In genomic region chr7:1566687-1567081, GRCh38 we compare ENCODE assay signal across 16 cellular contexts. TPM values are rescaled to one million over a fixed set of nuclear protein-coding genes. Genes with fewer than 3 reads are reported as not detected.
A peak's percentile ranks its signal among the peaks of the same experiment; 100 is the strongest.
DNase-seq lines count a peak whose midpoint lies in the region; ATAC-seq and TF ChIP-seq lines count a peak whose summit lies in the region.
"Had no signal": no experiment of that assay in that cellular context is flagged by ENCODE, and none has a peak within 500 bp of the region (broad histone marks: within the 10 kb centered on the region; RNA-seq: fewer than 3 reads in every experiment).

No MANE protein-coding gene starts in this region.

- POLR2A ChIA-PET in MCF 10A (lab: Yijun Ruan, JAX) = interaction anchor here (0.6 to 3.3 kb wide), 5 partner anchors 8 to 787 kb away, joined by 3 to 20 read pairs (median 5); partner anchors contain the start of gene TMEM184A

- H3K4me1 ChIP-seq in breast epithelium (peaks cover 7 to 14% of the 10 kb centered on the region in 2 donors), mucosa of rectum (ENCODE audit: control insufficient read depth in 2 of 2, insufficient read depth in 2 of 2, low read length in 2 of 2) (peaks cover 35 to 39% of the 10 kb centered on the region in 2 donors), vagina (peaks cover 43% of the 10 kb centered on the region)

- peaks cover 25% of the 10 kb centered on the region for H3K36me3 Mint-ChIP-seq in MCF 10A (ENCODE audit: insufficient read depth, unreplicated experiment)
- peaks cover 7% of the 10 kb centered on the region for H3K36me3 Mint-ChIP-seq in chondrocyte (ENCODE audit: low read depth)

- H3K4me3 ChIP-seq in breast epithelium = no peak overlapping the region
- peak overlapping the region; percentile 47 to 57 for H3K4me3 ChIP-seq in mucosa of rectum (ENCODE audit: low read length in 2 of 2)
- no peak overlapping the region for H3K4me3 ChIP-seq in vagina
- H3K4me3 ChIP-seq: left ventricle myocardium inferior had no signal

- CTCF ChIA-PET in MCF 10A (lab: Yijun Ruan, JAX) = interaction anchor here (0.8 to 1.1 kb wide), 2 partner anchors 8 to 11 kb away, joined by 5 read pairs; partner anchors contain the start of gene TMEM184A

- H3K4me3 Mint-ChIP-seq in MCF 10A (ENCODE audit: unreplicated experiment) (no peak overlapping the region), chondrocyte (ENCODE audit: unreplicated experiment) (peak overlapping the region; percentile 65)

- TF ChIP-seq CTCF in breast epithelium (IDR thresholded peaks at IDR 0.05) (no peak), MCF 10A (IDR thresholded peaks at IDR 0.05; ENCODE audit: unreplicated experiment) (no peak), chondrocyte (IDR thresholded peaks at IDR 0.05) (no peak), vagina (IDR thresholded peaks at IDR 0.05) (no peak)

- intact Hi-C loops in breast epithelium (cut with DNase I; ENCODE audit: low total_unique reads) (no loop called here), MCF 10A (cut with micrococcal nuclease) (no loop called here), vagina (cut with DNase I) (loop anchor here (10.0 kb wide), 1 partner anchor 62 kb away; the partner anchor contains the start of gene INTS1)

- H3K9me3 Mint-ChIP-seq in MCF 10A (ENCODE audit: unreplicated experiment) (no peaks in the 10 kb centered on the region), chondrocyte (ENCODE audit: low read depth) (no peaks in the 10 kb centered on the region)
- H3K9me3 Mint-ChIP-seq: activated T-helper 2 cell treated with anti-CD3 and anti-CD28 coated beads, Interferon-gamma antibody, Interleukin-2, Interleukin-4, amounts not matched to agents 10 μg/mL and 5 μg/mL and 100 μg/mL, durations not matched to agents 14 hours and 24 hours and 36 hours had no signal

- TF ChIP-seq POLR2A in breast epithelium (IDR thresholded peaks at IDR 0.05) (no peak), vagina (IDR thresholded peaks at IDR 0.05) (no peak)

- H3K36me3 ChIP-seq in breast epithelium (no peaks in the 10 kb centered on the region), mucosa of rectum (ENCODE audit: control insufficient read depth in 2 of 2, insufficient read depth in 2 of 2, low read length in 2 of 2) (peaks cover 2 to 5% of the 10 kb centered on the region in 2 donors), vagina (peaks cover 0 to 7% of the 10 kb centered on the region in 2 donors)

- H3K9me3 ChIP-seq in breast epithelium (no peaks in the 10 kb centered on the region), mucosa of rectum (ENCODE audit: control insufficient read depth in 2 of 2, low read length in 2 of 2) (no peaks in the 10 kb centered on the region), vagina (no peaks in the 10 kb centered on the region)
- H3K9me3 ChIP-seq: left ventricle myocardium inferior had no signal

- BruUV-seq in MCF 10A (replicated peaks; lab: Mats Ljungman, UMichigan) = no TSS peak

- no peak overlapping the region for H3K27ac Mint-ChIP-seq in MCF 10A (ENCODE audit: low read depth, unreplicated experiment)
- peak overlapping the region; percentile 98 for H3K27ac Mint-ChIP-seq in chondrocyte (ENCODE audit: unreplicated experiment)
- H3K27ac Mint-ChIP-seq: activated T-helper 2 cell treated with anti-CD3 and anti-CD28 coated beads, Interferon-gamma antibody, Interleukin-2, Interleukin-4, amounts not matched to agents 10 μg/mL and 5 μg/mL and 100 μg/mL, durations not matched to agents 14 hours and 24 hours and 36 hours had no signal

- H3K27me3 ChIP-seq in breast epithelium = no peaks in the 10 kb centered on the region
- no peaks in the 10 kb centered on the region for H3K27me3 ChIP-seq in mucosa of rectum (ENCODE audit: control insufficient read depth in 2 of 2, insufficient read depth in 2 of 2, low read length in 2 of 2)
- H3K27me3 ChIP-seq in vagina = no peaks in the 10 kb centered on the region

- DNase-seq in breast epithelium (ENCODE audit: low spot score in 2 of 2) = no peak
- no peak for DNase-seq in MCF 10A (ENCODE audit: unreplicated experiment)
- DNase-seq in chondrocyte (ENCODE audit: low spot score) = no peak
- DNase-seq in vagina (ENCODE audit: extremely low spot score in 2 of 2) = no peak
- DNase-seq in NCI-H1092 (lab: John Stamatoyannopoulos, UW) = no peak
- no peak for DNase-seq in pons (ENCODE audit: low spot score)
- DNase-seq: cerebellar nuclear complex, EL, left ventricle myocardium inferior, NCI-H1092 treated with DMSO at 0.1 percent for 48 hours, NCI-H524, SHP77 treated with DMSO at 0.1 percent for 48 hours had no signal

- H3K27ac ChIP-seq in breast epithelium (peak overlapping the region; percentile 78 to 92), mucosa of rectum (ENCODE audit: low read depth in 2 of 2, low read length in 2 of 2) (peak overlapping the region; percentile 91 to 96), vagina (peak overlapping the region; percentile 93)
- H3K27ac ChIP-seq: left ventricle myocardium inferior had no signal

- H3K27me3 Mint-ChIP-seq in MCF 10A (ENCODE audit: insufficient read depth, unreplicated experiment) (no peaks in the 10 kb centered on the region), chondrocyte (ENCODE audit: low read depth) (no peaks in the 10 kb centered on the region)

- H3K4me1 Mint-ChIP-seq in MCF 10A (ENCODE audit: insufficient read depth, unreplicated experiment) (peaks cover 34% of the 10 kb centered on the region), chondrocyte (ENCODE audit: low read depth) (peaks cover 59% of the 10 kb centered on the region)

- H3K9ac ChIP-seq in mucosa of rectum (ENCODE audit: low read depth in 1 of 2, low read length in 2 of 2) = peak overlapping the region; percentile 14 to 69

- ATAC-seq in GM18907 (IDR thresholded peaks at IDR 0.05; ENCODE audit: unreplicated experiment) = no peak

RNA-seq across cellular contexts. Expression of gene PSMG3, which starts 3.1 kb away (rescaled TPM):
- 10 to 100 TPM; 32.6 to 52.8 (median 45.4) TPM for total RNA-seq in breast epithelium
- 38.2 and 42.1 TPM in 2 replicates for total RNA-seq in MCF 10A (2022)
- 29.9 to 31.9 TPM (median 31.7 TPM) in 3 replicates for total RNA-seq in chondrocyte
- total RNA-seq in vagina = 49.6 TPM

RNA-seq across cellular contexts. Expression of gene TMEM184A, which starts 10.7 kb away (rescaled TPM):
- 1 to 10 TPM in 2 of 3 donors, not detected in 1; 6.6 to 8.2 TPM for total RNA-seq in breast epithelium
- total RNA-seq in MCF 10A (2022) = 9.0 and 14.2 TPM in 2 replicates
- total RNA-seq in chondrocyte = 0.07 to 0.22 TPM (median 0.15 TPM) in 3 replicates
- 129 TPM for total RNA-seq in vagina
- total RNA-seq: temporal lobe had no signal

RNA-seq across cellular contexts. Expression of gene MAFK, which starts 36.2 kb away (rescaled TPM):
- total RNA-seq in breast epithelium (10 to 100 TPM; 14.4 to 25.9 (median 25.2) TPM), MCF 10A (2022) (37.8 and 45.6 TPM in 2 replicates), chondrocyte (21.4 to 36.1 TPM (median 35.9 TPM) in 3 replicates), vagina (30.0 TPM)

Comparison
In these comparisons a context has a peak if more than half of its experiments do, and no peak if none do; other contexts are left out.
1. H3K4me3 ChIP-seq: peak in mucosa of rectum (2 of 2); none in breast epithelium (0 of 3) and vagina (0 of 2).
2. Peak in every context shown above with its lines, with median percentiles within 50 percentile points of each other: H3K27ac ChIP-seq.